ENCODE assay signal across 8 cellular contexts in the genomic region with DNA sequence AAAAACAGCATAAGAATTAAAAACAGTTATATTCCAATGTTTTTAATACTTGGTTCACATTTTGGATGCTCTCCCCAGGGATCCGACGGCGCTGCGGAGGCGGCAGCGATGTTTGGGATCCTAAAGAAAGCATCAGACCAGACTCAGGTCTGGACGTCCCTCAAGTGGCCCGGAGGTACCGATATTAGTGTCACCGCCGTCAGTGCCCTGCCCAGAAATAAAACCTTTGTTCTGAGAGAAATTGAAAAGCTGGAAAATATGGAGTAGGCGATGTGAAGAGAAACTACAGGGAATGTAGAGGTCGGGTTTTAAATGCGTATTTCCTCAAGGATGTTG. TPM values are rescaled to one million over a fixed set of nuclear protein-coding genes. Genes with fewer than 3 reads are reported as not detected.
DNase-seq lines count a peak whose midpoint lies in the region; ATAC-seq lines count a peak whose summit lies in the region.

No MANE protein-coding gene starts in this region.

- peaks cover 70% of the 10 kb centered on the region for H3K27me3 Mint-ChIP-seq in T-helper 1 cell treated with Interleukin-12 subunit alpha and Interleukin-12 subunit beta and Interleukin-4 antibody, amounts not matched to agents 30 μg/mL and 1 μg/mL, for 36 hours (ENCODE audit: low read depth)
- peaks cover 70% of the 10 kb centered on the region for H3K27me3 Mint-ChIP-seq in activated naive CD8-positive, alpha-beta T cell treated with anti-CD3 and anti-CD28 coated beads, Interleukin-2, amount 10 ng/mL, durations not matched to agents 7 days and 5 days
- H3K27me3 Mint-ChIP-seq in immature natural killer cell (ENCODE audit: low read depth in 3 of 3), result peaks cover 0 to 8% (median 5%) of the 10 kb centered on the region in 3 donors
- H3K27me3 Mint-ChIP-seq in stimulated activated naive CD8-positive, alpha-beta T cell treated with anti-CD3 and anti-CD28 coated beads, Interleukin-15, amount 100 ng/mL, for 72 hours, result peaks cover 52% of the 10 kb centered on the region

- DNase-seq in T-helper 1 cell, result no peak
- DNase-seq in activated naive CD8-positive, alpha-beta T cell treated with anti-CD3 and anti-CD28 coated beads, Interleukin-2, amount 10 ng/mL, durations not matched to agents 7 days and 5 days, result no peak
- DNase-seq in immature natural killer cell, result no peak
- peak in 1 of 2 donors; percentile 8 for DNase-seq in stimulated activated naive CD8-positive, alpha-beta T cell treated with anti-CD3 and anti-CD28 coated beads, Interleukin-15, amount 100 ng/mL, for 72 hours
- DNase-seq in NCI-H1694 treated with DMSO at 0.1 percent for 48 hours (lab: John Stamatoyannopoulos, UW), result no peak
- DNase-seq in stimulated activated naive CD4-positive, alpha-beta T cell treated with Interleukin-2 at 50 U/mL for 16 hours (lab: John Stamatoyannopoulos, UW), result no peak

- H3K36me3 Mint-ChIP-seq in T-helper 1 cell treated with Interleukin-12 subunit alpha and Interleukin-12 subunit beta and Interleukin-4 antibody, amounts not matched to agents 30 μg/mL and 1 μg/mL, for 36 hours (ENCODE audit: low read depth), result no peaks in the 10 kb centered on the region
- H3K36me3 Mint-ChIP-seq in activated naive CD8-positive, alpha-beta T cell treated with anti-CD3 and anti-CD28 coated beads, Interleukin-2, amount 10 ng/mL, durations not matched to agents 7 days and 5 days, result no peaks in the 10 kb centered on the region
- no peaks in the 10 kb centered on the region for H3K36me3 Mint-ChIP-seq in immature natural killer cell

- H3K4me1 Mint-ChIP-seq in T-helper 1 cell treated with Interleukin-12 subunit alpha and Interleukin-12 subunit beta and Interleukin-4 antibody, amounts not matched to agents 30 μg/mL and 1 μg/mL, for 36 hours (ENCODE audit: low read depth), result peaks cover 12% of the 10 kb centered on the region
- peaks cover 9% of the 10 kb centered on the region for H3K4me1 Mint-ChIP-seq in activated naive CD8-positive, alpha-beta T cell treated with anti-CD3 and anti-CD28 coated beads, Interleukin-2, amount 10 ng/mL, durations not matched to agents 7 days and 5 days
- peaks cover 24 to 26% of the 10 kb centered on the region in 2 donors for H3K4me1 Mint-ChIP-seq in immature natural killer cell
- H3K4me1 Mint-ChIP-seq in stimulated activated naive CD8-positive, alpha-beta T cell treated with anti-CD3 and anti-CD28 coated beads, Interleukin-15, amount 100 ng/mL, for 72 hours, result peaks cover 31% of the 10 kb centered on the region

- no peak for ATAC-seq in activated naive CD8-positive, alpha-beta T cell treated with anti-CD3 and anti-CD28 coated beads, Interleukin-2, amount 10 ng/mL, durations not matched to agents 7 days and 5 days (ENCODE audit: low read depth)
- no peak for ATAC-seq in stimulated activated naive CD8-positive, alpha-beta T cell treated with anti-CD3 and anti-CD28 coated beads, Interleukin-15, amount 100 ng/mL, for 72 hours
- no peak for ATAC-seq in HG03354 (IDR thresholded peaks at IDR 0.05; ENCODE audit: poor library complexity, severe bottlenecking, unreplicated experiment)

- H3K9me3 Mint-ChIP-seq in T-helper 1 cell treated with Interleukin-12 subunit alpha and Interleukin-12 subunit beta and Interleukin-4 antibody, amounts not matched to agents 30 μg/mL and 1 μg/mL, for 36 hours, result no peaks in the 10 kb centered on the region
- H3K9me3 Mint-ChIP-seq in activated naive CD8-positive, alpha-beta T cell treated with anti-CD3 and anti-CD28 coated beads, Interleukin-2, amount 10 ng/mL, durations not matched to agents 7 days and 5 days, result no peaks in the 10 kb centered on the region
- H3K9me3 Mint-ChIP-seq in immature natural killer cell, result no peaks in the 10 kb centered on the region
- no peaks in the 10 kb centered on the region for H3K9me3 Mint-ChIP-seq in stimulated activated naive CD8-positive, alpha-beta T cell treated with anti-CD3 and anti-CD28 coated beads, Interleukin-15, amount 100 ng/mL, for 72 hours

- H3K27ac Mint-ChIP-seq in T-helper 1 cell treated with Interleukin-12 subunit alpha and Interleukin-12 subunit beta and Interleukin-4 antibody, amounts not matched to agents 30 μg/mL and 1 μg/mL, for 36 hours, result no peak overlapping the region
- H3K27ac Mint-ChIP-seq in activated naive CD8-positive, alpha-beta T cell treated with anti-CD3 and anti-CD28 coated beads, Interleukin-2, amount 10 ng/mL, durations not matched to agents 7 days and 5 days, result no peak overlapping the region
- H3K27ac Mint-ChIP-seq in immature natural killer cell, result peak overlapping the region in 5 of 6 donors; percentile 0 to 72 (median 18)
- H3K27ac Mint-ChIP-seq in stimulated activated naive CD8-positive, alpha-beta T cell treated with anti-CD3 and anti-CD28 coated beads, Interleukin-15, amount 100 ng/mL, for 72 hours, result no peak overlapping the region

- H3K4me3 Mint-ChIP-seq in T-helper 1 cell treated with Interleukin-12 subunit alpha and Interleukin-12 subunit beta and Interleukin-4 antibody, amounts not matched to agents 30 μg/mL and 1 μg/mL, for 36 hours, result peak overlapping the region; percentile 79
- peak overlapping the region; percentile 72 for H3K4me3 Mint-ChIP-seq in activated naive CD8-positive, alpha-beta T cell treated with anti-CD3 and anti-CD28 coated beads, Interleukin-2, amount 10 ng/mL, durations not matched to agents 7 days and 5 days
- peak overlapping the region; percentile 66 to 90 (median 85) for H3K4me3 Mint-ChIP-seq in immature natural killer cell
- peak overlapping the region; percentile 76 to 82 for H3K4me3 Mint-ChIP-seq in stimulated activated naive CD8-positive, alpha-beta T cell treated with anti-CD3 and anti-CD28 coated beads, Interleukin-15, amount 100 ng/mL, for 72 hours

- POLR2A ChIA-PET in activated naive CD8-positive, alpha-beta T cell treated with anti-CD3 and anti-CD28 coated beads, Interleukin-2, amount 10 ng/mL, durations not matched to agents 7 days and 5 days (lab: Charles Lee), result interaction anchor here (1.0 kb wide), 1 partner anchor 123 kb away, joined by 3 read pairs; no protein-coding TSS in a partner anchor

RNA-seq across cellular contexts. Expression of gene TBC1D8, which starts 0.6 kb away (rescaled TPM):
- total RNA-seq in activated naive CD8-positive, alpha-beta T cell treated with anti-CD3 and anti-CD28 coated beads, Interleukin-2, amount 10 ng/mL, durations not matched to agents 7 days and 5 days, result 1 to 10 TPM in 1 of 2 experiments, under 1 TPM in 1; 0.79 to 1.4 TPM
- polyA plus RNA-seq in immature natural killer cell, result under 1 TPM in 2 of 3 donors, not detected in 1; 0.17 to 0.64 TPM

Comparison
In these comparisons a context has a peak if more than half of its experiments do, and no peak if none do; other contexts are left out.
1. H3K27ac Mint-ChIP-seq: peak in immature natural killer cell (5 of 6); none in T-helper 1 cell treated with Interleukin-12 subunit alpha and Interleukin-12 subunit beta and Interleukin-4 antibody, amounts not matched to agents 30 μg/mL and 1 μg/mL, for 36 hours (single experiment), activated naive CD8-positive, alpha-beta T cell treated with anti-CD3 and anti-CD28 coated beads, Interleukin-2, amount 10 ng/mL, durations not matched to agents 7 days and 5 days (single experiment) and stimulated activated naive CD8-positive, alpha-beta T cell treated with anti-CD3 and anti-CD28 coated beads, Interleukin-15, amount 100 ng/mL, for 72 hours (0 of 2).
2. Peak in every context shown above with its lines, with median percentiles within 50 percentile points of each other: H3K4me3 Mint-ChIP-seq.